In genomic region chr1:150568567-150568966, GRCh38 we compare ENCODE assay signal across 8 cellular contexts. TPM values are rescaled to one million over a fixed set of nuclear protein-coding genes. Genes with fewer than 3 reads are reported as not detected.
DNase-seq lines count a peak whose midpoint lies in the region; ATAC-seq and TF ChIP-seq lines count a peak whose summit lies in the region.

No MANE protein-coding gene starts in this region.

- intact Hi-C loops in esophagus muscularis mucosa (cut with DNase I): no loop called here

- no peak for ATAC-seq in HG03159 (IDR thresholded peaks at IDR 0.05; ENCODE audit: unreplicated experiment)

- peaks cover 44% of the 10 kb centered on the region for H3K4me1 Mint-ChIP-seq in progenitor cell of endocrine pancreas (ENCODE audit: low read depth)

- no peak for TF ChIP-seq POLR2A in esophagus muscularis mucosa (IDR thresholded peaks at IDR 0.05; ENCODE audit: low read depth)

- peak overlapping the region; percentile 96 for H3K27ac Mint-ChIP-seq in progenitor cell of endocrine pancreas

- H3K27me3 ChIP-seq in SJSA1 (replicated peaks) (no peaks in the 10 kb centered on the region), esophagus muscularis mucosa (no peaks in the 10 kb centered on the region)

- H3K9me3 ChIP-seq in SJSA1 (replicated peaks) (no peaks in the 10 kb centered on the region), esophagus muscularis mucosa (no peaks in the 10 kb centered on the region)

- DNase-seq in GM10248 (ENCODE audit: extremely low spot score) (peak; percentile 8), SJSA1 (ENCODE audit: low read depth in 1 of 2, low spot score in 2 of 2) (no peak), esophagus muscularis mucosa (ENCODE audit: extremely low spot score) (no peak), progenitor cell of endocrine pancreas (ENCODE audit: low spot score, unreplicated experiment) (no peak), medulla oblongata (ENCODE audit: extremely low spot score) (no peak), hypothalamus (lab: John Stamatoyannopoulos, UW) (no peak), NCI-H446 (lab: John Stamatoyannopoulos, UW) (no peak)

- H3K27ac ChIP-seq in SJSA1: peak overlapping the region; percentile 94
- peak overlapping the region; percentile 93 to 100 (median 98) for H3K27ac ChIP-seq in esophagus muscularis mucosa (replicated peaks in 1 of 4)

- peaks cover 50% of the 10 kb centered on the region for H3K36me3 ChIP-seq in SJSA1
- H3K36me3 ChIP-seq in esophagus muscularis mucosa: peaks cover 13 to 44% (median 30%) of the 10 kb centered on the region in 4 donors

- H3K4me1 ChIP-seq in SJSA1 (replicated peaks) (peaks cover 71% of the 10 kb centered on the region), esophagus muscularis mucosa (peaks cover 96 to 100% (median 100%) of the 10 kb centered on the region in 4 donors)

- H3K4me3 ChIP-seq in SJSA1 (no peak overlapping the region), esophagus muscularis mucosa (peak overlapping the region; percentile 45 to 53 (median 51))

- no peaks in the 10 kb centered on the region for H3K9me3 Mint-ChIP-seq in progenitor cell of endocrine pancreas (ENCODE audit: low read depth)

- POLR2A ChIA-PET in GM10248 (lab: Yijun Ruan, JAX): interaction anchor here (1.7 to 12.7 kb wide), 2 partner anchors 7 to 61 kb away, joined by 7 to 305 read pairs; partner anchors contain the start of genes ENSA and MCL1

- peak overlapping the region; percentile 42 for H3K4me3 Mint-ChIP-seq in progenitor cell of endocrine pancreas (ENCODE audit: low read depth)

- H3K27me3 Mint-ChIP-seq in progenitor cell of endocrine pancreas: no peaks in the 10 kb centered on the region

- CTCF ChIA-PET in GM10248 (lab: Yijun Ruan, JAX): interaction anchor here (1.1 to 10.8 kb wide), 9 partner anchors 8 to 312 kb away, joined by 3 to 149 read pairs (median 5); partner anchors contain the start of gene MCL1

- TF ChIP-seq CTCF in GM10248 (IDR thresholded peaks at IDR 0.05; ENCODE audit: control extremely low read depth, extremely low read depth, low read depth, missing control alignments) (no peak), esophagus muscularis mucosa (IDR thresholded peaks at IDR 0.05) (no peak), progenitor cell of endocrine pancreas (IDR thresholded peaks at IDR 0.05; ENCODE audit: unreplicated experiment) (no peak)

- no peak for TF ChIP-seq EP300 in esophagus muscularis mucosa (IDR thresholded peaks at IDR 0.05)

- H3K36me3 Mint-ChIP-seq in progenitor cell of endocrine pancreas (ENCODE audit: insufficient read depth): peaks cover 11% of the 10 kb centered on the region

RNA-seq across cellular contexts. Expression of gene MCL1, which starts 10.8 kb away (rescaled TPM):
- 183 and 225 TPM in 2 replicates for total RNA-seq in SJSA1 (2014; rRNA removed; shearing (Covaris generic))
- total RNA-seq in esophagus muscularis mucosa (100 to 1,000 TPM; 192 to 460 (median 255) TPM), progenitor cell of endocrine pancreas (204 and 212 TPM in 2 replicates)

RNA-seq across cellular contexts. Expression of gene ADAMTSL4, which starts 19.4 kb away (rescaled TPM):
- total RNA-seq in SJSA1 (2014; rRNA removed; shearing (Covaris generic)): 0.42 TPM in 1 of 2 replicates, not detected in the other
- 10 to 100 TPM; 33.6 to 86.1 (median 48.2) TPM for total RNA-seq in esophagus muscularis mucosa
- total RNA-seq in progenitor cell of endocrine pancreas: 5.5 and 6.9 TPM in 2 replicates

RNA-seq across cellular contexts. Expression of gene FALEC, which starts 53.0 kb away (rescaled TPM):
- total RNA-seq in SJSA1 (2014; rRNA removed; shearing (Covaris generic)): not detected in 2 replicates
- total RNA-seq in esophagus muscularis mucosa (not detected), progenitor cell of endocrine pancreas (0.57 TPM in 1 of 2 replicates, not detected in the other)
